22 cellular contexts compared by ENCODE assay signal in the genomic region with DNA sequence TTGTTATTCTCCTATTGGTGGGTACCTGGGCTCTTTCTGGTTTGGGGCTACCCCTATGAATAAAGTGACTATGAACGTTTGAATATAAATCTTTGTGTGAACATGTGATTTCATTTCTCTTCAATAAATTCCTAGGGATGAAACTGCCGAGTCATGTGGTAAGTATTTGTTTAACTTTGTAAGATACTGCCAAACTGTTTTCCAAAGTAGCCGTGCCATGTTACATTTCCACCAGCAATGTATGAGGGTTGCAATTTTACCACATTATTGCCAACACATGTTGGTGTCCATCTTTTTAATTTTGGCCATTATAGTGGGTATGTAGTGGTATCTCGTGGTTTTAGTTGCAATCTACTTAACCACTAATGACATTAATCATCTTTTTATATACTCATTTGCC.
DNase-seq lines count a peak whose midpoint lies in the region; ATAC-seq, FAIRE-seq and TF ChIP-seq lines count a peak whose summit lies in the region.
"Had no signal": no experiment of that assay in that cellular context is flagged by ENCODE, and none has a peak within 500 bp of the region (broad histone marks: within the 10 kb centered on the region; RNA-seq: fewer than 3 reads in every experiment).

No MANE protein-coding gene starts in this region.

- no peak overlapping the region for H3K9ac ChIP-seq in astrocyte (ENCODE audit: low read length)

- H3K4me2 ChIP-seq in A549 (peak overlapping the region; percentile 19; the same call in 1 of the 3 replicates), astrocyte (ENCODE audit: low read length) (no peak overlapping the region)

- CTCF ChIA-PET in A549 (lab: Yijun Ruan, JAX) (no interaction called here), MCF 10A (lab: Yijun Ruan, JAX) (no interaction called here)

- no peak overlapping the region for H3K27ac Mint-ChIP-seq in astrocyte (ENCODE audit: unreplicated experiment)
- H3K27ac Mint-ChIP-seq in MCF 10A (ENCODE audit: low read depth, unreplicated experiment) = no peak overlapping the region
- H3K27ac Mint-ChIP-seq: CD4-positive, alpha-beta T cell; IgD-negative memory B cell had no signal

- no peaks in the 10 kb centered on the region for H3K79me2 ChIP-seq in astrocyte (ENCODE audit: insufficient read depth, low read length)

- H3K36me3 Mint-ChIP-seq in astrocyte (ENCODE audit: low read depth, unreplicated experiment) (no peaks in the 10 kb centered on the region), MCF 10A (ENCODE audit: insufficient read depth, unreplicated experiment) (peaks cover 2% of the 10 kb centered on the region)

- H2AFZ ChIP-seq in astrocyte (ENCODE audit: low read depth, low read length) = no peak overlapping the region

- H3K4me1 ChIP-seq in A549 (peaks cover 9% of the 10 kb centered on the region; the same call in 2 of the 3 replicates), astrocyte (ENCODE audit: insufficient read depth, low read length) (no peaks in the 10 kb centered on the region)

- H3K4me3 ChIP-seq in A549 = no peak overlapping the region
- no peak overlapping the region for H3K4me3 ChIP-seq in astrocyte (ENCODE audit: insufficient read depth, low read depth, low read length)

- no peak for TF ChIP-seq CTCF in A549 (IDR thresholded peaks at IDR 0.05)
- TF ChIP-seq CTCF in astrocyte (IDR thresholded peaks at IDR 0.05; ENCODE audit: insufficient read depth, low read depth, low read length) = no peak
- TF ChIP-seq CTCF in MCF 10A (IDR thresholded peaks at IDR 0.05; ENCODE audit: unreplicated experiment) = no peak

- H3K27me3 ChIP-seq in astrocyte (ENCODE audit: insufficient read depth, low read length) = no peaks in the 10 kb centered on the region

- H3K36me3 ChIP-seq in astrocyte (ENCODE audit: insufficient read depth, low read length) = no peaks in the 10 kb centered on the region

- peak in 1 of 2 experiments; percentile 11 for DNase-seq in A549 (ENCODE audit: low read depth in 1 of 2, low spot score in 1 of 2)
- peak; percentile 32 for DNase-seq in H4 (ENCODE audit: low spot score)
- DNase-seq in astrocyte (ENCODE audit: low read depth) = peak; percentile 35
- DNase-seq in iris pigment epithelial cell (ENCODE audit: low read depth) = peak; percentile 16
- DNase-seq in MCF 10A (ENCODE audit: unreplicated experiment) = no peak
- no peak for DNase-seq in iPS-NIHi7 (ENCODE audit: extremely low spot score)
- no peak for DNase-seq in left colon
- no peak for DNase-seq in cortex of kidney (lab: John Stamatoyannopoulos, UW)
- DNase-seq: CD4-positive, alpha-beta T cell; DMS153; GF-D8; GOT3; Kasumi-1; NCI-H1694 treated with DMSO at 0.1 percent for 48 hours; NCI-H2227 treated with DMSO at 0.1 percent for 48 hours; NCI-H524; NCI-H82; PC-3 had no signal

- intact Hi-C loops in MCF 10A (cut with micrococcal nuclease) (no loop called here), left colon (cut with DNase I, micrococcal nuclease) (no loop called here)

- no peak for TF ChIP-seq POLR2A in A549 (IDR thresholded peaks at IDR 0.05; ENCODE audit: low read length)

- H3K9me3 ChIP-seq in A549 (peaks cover 3% of the 10 kb centered on the region; the same call in 2 of the 3 replicates), astrocyte (ENCODE audit: insufficient read depth, low read depth, low read length) (no peaks in the 10 kb centered on the region)

- no peaks in the 10 kb centered on the region for H4K20me1 ChIP-seq in astrocyte (ENCODE audit: insufficient read depth, low read length)

- WGBS in A549 (ENCODE audit: missing lambda C conversion rate) = 45% methylated on average over 4 of the region's 4 CpGs

- no peak overlapping the region for H3K4me3 Mint-ChIP-seq in astrocyte (ENCODE audit: unreplicated experiment)
- H3K4me3 Mint-ChIP-seq in MCF 10A (ENCODE audit: unreplicated experiment) = no peak overlapping the region
- H3K4me3 Mint-ChIP-seq: CD4-positive, alpha-beta T cell; IgD-negative memory B cell had no signal

- H3K9me3 Mint-ChIP-seq in astrocyte (ENCODE audit: unreplicated experiment) (peaks cover 9% of the 10 kb centered on the region), MCF 10A (ENCODE audit: unreplicated experiment) (peaks cover 15% of the 10 kb centered on the region)

- no TSS peak for BruUV-seq in MCF 10A (replicated peaks; lab: Mats Ljungman, UMichigan)

- no peak for TF ChIP-seq RAD21 in A549 (conservative IDR thresholded peaks at IDR 0.05 in 1 of 2, IDR thresholded peaks at IDR 0.05 in 1 of 2)

- H3K4me1 Mint-ChIP-seq in astrocyte (ENCODE audit: low read depth, unreplicated experiment) = no peaks in the 10 kb centered on the region
- H3K4me1 Mint-ChIP-seq in MCF 10A (ENCODE audit: insufficient read depth, unreplicated experiment) = no peaks in the 10 kb centered on the region

- no peak for FAIRE-seq in A549 (lab: Jason Lieb, UNC)
- no peak for FAIRE-seq in astrocyte (lab: Jason Lieb, UNC)
- FAIRE-seq: GM12891, GM19239 had no signal

- POLR2A ChIA-PET in A549 (lab: Yijun Ruan, JAX) = no interaction called here
- POLR2A ChIA-PET in MCF 10A (lab: Yijun Ruan, JAX) = interaction anchor here (0.6 to 1.2 kb wide), 2 partner anchors 17 to 54 kb away, joined by 3 to 4 read pairs; no protein-coding TSS in a partner anchor

- H3K27ac ChIP-seq in A549 = peak overlapping the region in 1 of 2 experiments; percentile 17; a peak in 1 of 6 replicates
- no peak overlapping the region for H3K27ac ChIP-seq in astrocyte (ENCODE audit: low read depth, low read length)
- H3K27ac ChIP-seq: 22Rv1 had no signal

- no peak for TF ChIP-seq EP300 in A549 (IDR thresholded peaks at IDR 0.05)

- ATAC-seq in A549 (no peak), left colon (no peak)
- ATAC-seq: PC-3 had no signal

- H3K27me3 Mint-ChIP-seq in astrocyte (ENCODE audit: low read depth, unreplicated experiment) (no peaks in the 10 kb centered on the region), MCF 10A (ENCODE audit: insufficient read depth, unreplicated experiment) (no peaks in the 10 kb centered on the region)
- H3K27me3 Mint-ChIP-seq: CD4-positive, alpha-beta T cell; IgD-negative memory B cell had no signal

TF ChIP-seq in A549, 52 proteins besides CTCF, POLR2A, EP300 and RAD21:
- TF ChIP-seq MAFK (IDR thresholded peaks at IDR 0.05; ENCODE audit: partially characterized antibody) = peak; percentile 66
- TF ChIP-seq, protein P1, sequence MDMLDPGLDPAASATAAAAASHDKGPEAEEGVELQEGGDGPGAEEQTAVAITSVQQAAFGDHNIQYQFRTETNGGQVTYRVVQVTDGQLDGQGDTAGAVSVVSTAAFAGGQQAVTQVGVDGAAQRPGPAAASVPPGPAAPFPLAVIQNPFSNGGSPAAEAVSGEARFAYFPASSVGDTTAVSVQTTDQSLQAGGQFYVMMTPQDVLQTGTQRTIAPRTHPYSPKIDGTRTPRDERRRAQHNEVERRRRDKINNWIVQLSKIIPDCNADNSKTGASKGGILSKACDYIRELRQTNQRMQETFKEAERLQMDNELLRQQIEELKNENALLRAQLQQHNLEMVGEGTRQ (IDR thresholded peaks at IDR 0.05) = no peak
- TF ChIP-seq ZFP36 (IDR thresholded peaks at IDR 0.05; ENCODE audit: borderline replicate concordance, partially characterized antibody) = no peak
- TF ChIP-seq NFE2L2 (conservative IDR thresholded peaks at IDR 0.05; ENCODE audit: low read length) = peak; percentile 46
- no peak for TF ChIP-seq CBX2 (IDR thresholded peaks at IDR 0.05; ENCODE audit: borderline replicate concordance, low read depth)

Comparison
In these comparisons a context has a peak if more than half of its experiments do, and no peak if none do; other contexts are left out.
1. DNase-seq: peak in H4 (single experiment), astrocyte (single experiment) and iris pigment epithelial cell (single experiment); none in MCF 10A (single experiment), iPS-NIHi7 (single experiment), left colon (0 of 2) and cortex of kidney (single experiment).